In the genomic region with DNA sequence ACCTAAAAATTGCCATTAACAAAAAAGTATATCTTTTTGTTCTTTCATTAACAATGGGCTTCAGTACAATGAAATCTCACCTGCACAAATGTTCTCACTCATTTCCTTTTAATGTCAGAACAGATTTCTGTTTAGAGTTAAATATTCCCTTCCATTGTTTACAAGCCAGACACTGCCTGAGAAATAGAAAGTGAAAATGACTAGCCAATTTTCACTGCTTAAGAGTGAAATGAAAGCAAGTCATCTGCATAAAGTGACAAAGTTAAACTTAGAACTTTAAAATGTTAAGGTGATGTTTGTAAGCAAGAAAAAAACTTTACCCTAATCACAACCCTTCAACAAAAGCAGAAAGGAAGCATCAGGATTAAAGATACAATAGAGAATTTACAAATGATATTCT, we compare ENCODE assay signal across 8 cellular contexts. TPM values are rescaled to one million over a fixed set of nuclear protein-coding genes. Genes with fewer than 3 reads are reported as not detected.
DNase-seq lines count a peak whose midpoint lies in the region; ATAC-seq lines count a peak whose summit lies in the region.

No MANE protein-coding gene starts in this region.

- H3K27ac Mint-ChIP-seq in activated naive CD4-positive, alpha-beta T cell treated with anti-CD3 and anti-CD28 coated beads, Interleukin-2, amount 50 U/mL, for 24 hours = peak overlapping the region; percentile 91
- H3K27ac Mint-ChIP-seq in stimulated activated naive B cell treated with anti-CD40 and anti-IgM and Interleukin-4, amounts not matched to agents 10 μg/mL and 1 μg/mL and 100 μg/mL, for 72 hours = peak overlapping the region; percentile 75

- peaks cover 17% of the 10 kb centered on the region for H3K36me3 Mint-ChIP-seq in activated naive CD4-positive, alpha-beta T cell treated with anti-CD3 and anti-CD28 coated beads, Interleukin-2, amount 50 U/mL, for 24 hours
- peaks cover 13 to 49% of the 10 kb centered on the region in 2 donors for H3K36me3 Mint-ChIP-seq in stimulated activated naive B cell treated with anti-CD40 and anti-IgM and Interleukin-4, amounts not matched to agents 10 μg/mL and 1 μg/mL and 100 μg/mL, for 72 hours

- no peaks in the 10 kb centered on the region for H3K27me3 Mint-ChIP-seq in activated naive CD4-positive, alpha-beta T cell treated with anti-CD3 and anti-CD28 coated beads, Interleukin-2, amount 50 U/mL, for 24 hours
- H3K27me3 Mint-ChIP-seq in stimulated activated naive B cell treated with anti-CD40 and anti-IgM and Interleukin-4, amounts not matched to agents 10 μg/mL and 1 μg/mL and 100 μg/mL, for 72 hours = no peaks in the 10 kb centered on the region

- peak; percentile 69 for ATAC-seq in HG03354 (IDR thresholded peaks at IDR 0.05; ENCODE audit: poor library complexity, severe bottlenecking, unreplicated experiment)
- ATAC-seq in stimulated activated naive B cell treated with anti-CD40 and anti-IgM and Interleukin-4, amounts not matched to agents 10 μg/mL and 1 μg/mL and 100 μg/mL, for 72 hours (replicated peaks) = no peak

- H3K4me3 Mint-ChIP-seq in activated naive CD4-positive, alpha-beta T cell treated with anti-CD3 and anti-CD28 coated beads, Interleukin-2, amount 50 U/mL, for 24 hours = peak overlapping the region; percentile 76
- H3K4me3 Mint-ChIP-seq in stimulated activated naive B cell treated with anti-CD40 and anti-IgM and Interleukin-4, amounts not matched to agents 10 μg/mL and 1 μg/mL and 100 μg/mL, for 72 hours = no peak overlapping the region

- peaks cover 81% of the 10 kb centered on the region for H3K4me1 Mint-ChIP-seq in activated naive CD4-positive, alpha-beta T cell treated with anti-CD3 and anti-CD28 coated beads, Interleukin-2, amount 50 U/mL, for 24 hours
- peaks cover 21 to 35% of the 10 kb centered on the region in 2 donors for H3K4me1 Mint-ChIP-seq in stimulated activated naive B cell treated with anti-CD40 and anti-IgM and Interleukin-4, amounts not matched to agents 10 μg/mL and 1 μg/mL and 100 μg/mL, for 72 hours

- H3K9me3 Mint-ChIP-seq in activated naive CD4-positive, alpha-beta T cell treated with anti-CD3 and anti-CD28 coated beads, Interleukin-2, amount 50 U/mL, for 24 hours = no peaks in the 10 kb centered on the region
- H3K9me3 Mint-ChIP-seq in stimulated activated naive B cell treated with anti-CD40 and anti-IgM and Interleukin-4, amounts not matched to agents 10 μg/mL and 1 μg/mL and 100 μg/mL, for 72 hours = peaks cover 2 to 4% of the 10 kb centered on the region in 2 donors

- no peak for DNase-seq in activated naive CD4-positive, alpha-beta T cell treated with anti-CD3 and anti-CD28 coated beads, Interleukin-2, amount 50 U/mL, for 16 hours
- peak; percentile 61 for DNase-seq in dermis blood vessel endothelial cell
- DNase-seq in stimulated activated naive B cell treated with anti-CD40 and anti-IgM and Interleukin-4, amounts not matched to agents 10 μg/mL and 1 μg/mL and 100 μg/mL, for 72 hours = no peak
- DNase-seq in DMS114 treated with DMSO at 0.1 percent for 48 hours (lab: John Stamatoyannopoulos, UW; ENCODE audit: unreplicated experiment) = no peak
- DNase-seq in stimulated activated CD4-positive, alpha-beta T cell treated with anti-CD3 and anti-CD28 coated beads, Interleukin-2, amount 100 ng/mL, for 48 hours = no peak
- DNase-seq in GOT3 (lab: John Stamatoyannopoulos, UW) = no peak

RNA-seq across cellular contexts. Expression of gene COA6, which starts 27.5 kb away (rescaled TPM):
- total RNA-seq in dermis blood vessel endothelial cell = 13.7 and 20.3 TPM in 2 replicates
